In the genomic region with DNA sequence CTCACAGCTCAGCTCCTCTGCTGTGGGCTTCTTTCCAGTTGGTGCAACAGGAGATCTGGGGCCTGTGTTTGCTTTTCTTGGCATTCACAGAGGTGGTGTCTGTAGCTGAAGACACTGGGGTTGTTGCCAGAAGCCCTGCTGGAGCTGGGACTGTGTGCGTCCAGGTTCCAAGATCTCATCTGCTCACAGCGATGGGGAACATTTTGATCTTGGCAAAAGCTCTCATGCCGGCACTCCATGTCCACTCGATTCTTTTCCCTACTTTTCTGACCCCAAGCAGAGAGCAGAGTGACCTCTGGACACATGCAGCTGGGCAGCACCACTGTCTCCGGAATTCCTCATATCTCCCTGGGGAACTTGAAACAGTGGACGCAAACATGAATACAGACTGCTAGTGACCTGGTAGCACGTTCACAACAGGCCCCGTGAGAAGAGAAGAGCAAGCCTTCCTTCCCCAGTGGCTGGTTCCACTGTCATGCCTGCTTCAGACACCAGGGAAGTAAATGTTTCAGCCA, we compare ENCODE assay signal across 11 cellular contexts. TPM values are rescaled to one million over a fixed set of nuclear protein-coding genes. Genes with fewer than 3 reads are reported as not detected.
A peak's percentile ranks its signal among the peaks of the same experiment; 100 is the strongest.
DNase-seq lines count a peak whose midpoint lies in the region; ATAC-seq and TF ChIP-seq lines count a peak whose summit lies in the region.
"Had no signal": no experiment of that assay in that cellular context is flagged by ENCODE, and none has a peak within 500 bp of the region (broad histone marks: within the 10 kb centered on the region; RNA-seq: fewer than 3 reads in every experiment).

No MANE protein-coding gene starts in this region.

- H3K36me3 Mint-ChIP-seq in MCF 10A (ENCODE audit: insufficient read depth, unreplicated experiment) = no peaks in the 10 kb centered on the region

- in situ Hi-C loops in mammary epithelial cell (cut with MboI; ENCODE audit: low sequenced_read_pairs in 2 of 2) = no loop called here

- POLR2A ChIA-PET in MCF 10A (lab: Yijun Ruan, JAX) = interaction anchor here (0.8 kb wide), 1 partner anchor 10 kb away, joined by 3 read pairs; no protein-coding TSS in a partner anchor
- POLR2A ChIA-PET in A673 (lab: Charles Lee; ENCODE audit: low non-redundant PET) = no interaction called here

- H3K27me3 ChIP-seq in mammary epithelial cell (ENCODE audit: insufficient read depth, low read length) (peaks cover 10% of the 10 kb centered on the region), osteoblast (ENCODE audit: insufficient read depth, low read length) (no peaks in the 10 kb centered on the region), aorta (ENCODE audit: control insufficient read depth in 1 of 2, insufficient read depth in 2 of 2, low read length in 1 of 2) (no peaks in the 10 kb centered on the region), A673 (replicated peaks; ENCODE audit: insufficient read depth, low read depth, low read length, poor library complexity) (peaks cover 90% of the 10 kb centered on the region)

- H3K27me3 Mint-ChIP-seq in MCF 10A (ENCODE audit: insufficient read depth, unreplicated experiment) = no peaks in the 10 kb centered on the region

- H3K27ac ChIP-seq in mammary epithelial cell (ENCODE audit: insufficient read depth, low read depth, low read length) = no peak overlapping the region
- H3K27ac ChIP-seq in osteoblast (ENCODE audit: low read depth, low read length) = no peak overlapping the region
- H3K27ac ChIP-seq in aorta (ENCODE audit: low read depth in 1 of 2, low read length in 2 of 2) = no peak overlapping the region
- H3K27ac ChIP-seq in A673 (ENCODE audit: low read depth, low read length, poor library complexity, severe bottlenecking) = no peak overlapping the region
- H3K27ac ChIP-seq: 22Rv1 had no signal

- H3K4me2 ChIP-seq in mammary epithelial cell (ENCODE audit: insufficient read depth, low read depth, low read length) = no peak overlapping the region
- H3K4me2 ChIP-seq in osteoblast (ENCODE audit: insufficient read depth, low read length) = peak overlapping the region; percentile 24

- ATAC-seq in aorta (ENCODE audit: low FRiP score) = peak; percentile 84
- ATAC-seq in GM19351 (IDR thresholded peaks at IDR 0.05; ENCODE audit: unreplicated experiment) = no peak
- ATAC-seq: left colon had no signal

- no peaks in the 10 kb centered on the region for H3K9me3 Mint-ChIP-seq in MCF 10A (ENCODE audit: unreplicated experiment)

- CTCF ChIA-PET in MCF 10A (lab: Yijun Ruan, JAX) (interaction anchor here (0.6 to 1.3 kb wide), 5 partner anchors 8 to 658 kb away, joined by 3 to 5 read pairs (median 4); no protein-coding TSS in a partner anchor), mammary epithelial cell (lab: Charles Lee; ENCODE audit: low non-redundant PET) (no interaction called here), A673 (lab: Charles Lee) (no interaction called here)

- H4K20me1 ChIP-seq in mammary epithelial cell (ENCODE audit: insufficient read depth, low read length) = no peaks in the 10 kb centered on the region
- H4K20me1 ChIP-seq in osteoblast (ENCODE audit: insufficient read depth, low read length) = no peaks in the 10 kb centered on the region

- DNase-seq in MCF 10A (ENCODE audit: unreplicated experiment) (peak; percentile 71), mammary epithelial cell (no peak), fibroblast of the aortic adventitia (ENCODE audit: low read depth) (peak; percentile 86), osteoblast (ENCODE audit: insufficient read length, low spot score, missing footprints) (peak; percentile 52), aorta (peak in 1 of 2 donors; percentile 53), HK-2 (ENCODE audit: unreplicated experiment) (no peak), A673 (ENCODE audit: low spot score) (no peak)
- DNase-seq: DMS79 had no signal

- dilution Hi-C loops in mammary epithelial cell (cut with HindIII; ENCODE audit: low sequenced_read_pairs) = no loop called here

- H3K79me2 ChIP-seq in mammary epithelial cell (ENCODE audit: insufficient read depth, low read length) = no peaks in the 10 kb centered on the region
- H3K79me2 ChIP-seq in osteoblast (ENCODE audit: insufficient read depth, low read length) = no peaks in the 10 kb centered on the region

- TF ChIP-seq CTCF in MCF 10A (IDR thresholded peaks at IDR 0.05; ENCODE audit: unreplicated experiment) (no peak), mammary epithelial cell (conservative IDR thresholded peaks at IDR 0.05 in 1 of 2, IDR thresholded peaks at IDR 0.05 in 1 of 2; ENCODE audit: extremely low read depth in 1 of 2, insufficient read depth in 1 of 2, low read depth in 1 of 2, low read length in 2 of 2) (no peak), fibroblast of the aortic adventitia (IDR thresholded peaks at IDR 0.05; ENCODE audit: insufficient read depth, low read length) (no peak), osteoblast (IDR thresholded peaks at IDR 0.05; ENCODE audit: extremely low read depth, low read depth, low read length) (no peak), A673 (conservative IDR thresholded peaks at IDR 0.05; ENCODE audit: low read depth, low read length) (no peak)

- H3K4me3 ChIP-seq in mammary epithelial cell (replicated peaks in 1 of 3; ENCODE audit: insufficient read depth in 1 of 3, low read depth in 2 of 3, low read length in 3 of 3) = no peak overlapping the region
- H3K4me3 ChIP-seq in fibroblast of the aortic adventitia (ENCODE audit: low read depth, low read length) = peak overlapping the region; percentile 15
- H3K4me3 ChIP-seq in osteoblast (ENCODE audit: insufficient read depth, low read length) = no peak overlapping the region
- no peak overlapping the region for H3K4me3 ChIP-seq in aorta (ENCODE audit: low read length in 2 of 2)
- H3K4me3 ChIP-seq in A673 (ENCODE audit: low read depth, low read length, poor library complexity, severe bottlenecking) = no peak overlapping the region

- H3K9me3 ChIP-seq in mammary epithelial cell (replicated peaks; ENCODE audit: insufficient read depth, low read length) (no peaks in the 10 kb centered on the region), osteoblast (ENCODE audit: low read depth, low read length) (no peaks in the 10 kb centered on the region), aorta (ENCODE audit: control insufficient read depth, low read length) (no peaks in the 10 kb centered on the region), A673 (ENCODE audit: low read depth, low read length, poor library complexity, severe bottlenecking) (no peaks in the 10 kb centered on the region)

- H3K4me1 ChIP-seq in mammary epithelial cell (ENCODE audit: insufficient read depth, low read length) (no peaks in the 10 kb centered on the region), osteoblast (ENCODE audit: insufficient read depth, low read length) (peaks cover 3% of the 10 kb centered on the region), aorta (ENCODE audit: control insufficient read depth in 1 of 2, insufficient read depth in 2 of 2, low read length in 2 of 2) (no peaks in the 10 kb centered on the region), A673 (ENCODE audit: insufficient read depth, low read length, poor library complexity, severe bottlenecking) (no peaks in the 10 kb centered on the region)

- H2AFZ ChIP-seq in mammary epithelial cell (ENCODE audit: low read depth, low read length) = no peak overlapping the region
- peak overlapping the region; percentile 75 for H2AFZ ChIP-seq in osteoblast (ENCODE audit: low read length)

- H3K36me3 ChIP-seq in mammary epithelial cell (ENCODE audit: insufficient read depth, low read length) (no peaks in the 10 kb centered on the region), osteoblast (ENCODE audit: insufficient read depth, low read length) (no peaks in the 10 kb centered on the region), aorta (ENCODE audit: control insufficient read depth in 1 of 2, insufficient read depth in 2 of 2, low read length in 1 of 2) (no peaks in the 10 kb centered on the region), A673 (ENCODE audit: insufficient read depth, low read length, poor library complexity, severe bottlenecking) (no peaks in the 10 kb centered on the region)

- intact Hi-C loops in MCF 10A (cut with micrococcal nuclease) = no loop called here
- intact Hi-C loops in mammary epithelial cell (cut with micrococcal nuclease) = no loop called here
- intact Hi-C loops in aorta (cut with DNase I) = no loop called here
- intact Hi-C loops in A673 (cut with micrococcal nuclease; ENCODE audit: unreplicated experiment) = no loop called here

- H3K27ac Mint-ChIP-seq in MCF 10A (ENCODE audit: low read depth, unreplicated experiment) = peak overlapping the region; percentile 52

- no peak overlapping the region for H3K9ac ChIP-seq in mammary epithelial cell (ENCODE audit: insufficient read depth, low read length)

- BruUV-seq in MCF 10A (replicated peaks; lab: Mats Ljungman, UMichigan) = no TSS peak
- BruUV-seq in mammary epithelial cell (replicated peaks; lab: Mats Ljungman, UMichigan) = no TSS peak
- no TSS peak for BruUV-seq in A673 (replicated peaks; lab: Mats Ljungman, UMichigan)

- no peaks in the 10 kb centered on the region for H3K4me1 Mint-ChIP-seq in MCF 10A (ENCODE audit: insufficient read depth, unreplicated experiment)

- H3K4me3 Mint-ChIP-seq in MCF 10A (ENCODE audit: unreplicated experiment) = no peak overlapping the region

- 53% methylated on average over 8 of the region's 8 CpGs for WGBS in mammary epithelial cell (ENCODE audit: low coverage, missing lambda C conversion rate)
- 11 to 12% methylated on average over 8 of the region's 8 CpGs for WGBS in aorta, 2 donors

RNA-seq across cellular contexts. Expression of a gene that starts 36.1 kb away (rescaled TPM):
- total RNA-seq in MCF 10A (2022) (5.2 and 7.1 TPM in 2 replicates), mammary epithelial cell (10 to 100 TPM in 1 of 2 donors, 1 to 10 TPM in 1; 3.5 to 10.9 TPM), fibroblast of the aortic adventitia (ENCODE audit: low replicate concordance) (10.1 and 44.3 TPM in 2 replicates), osteoblast (2.2 and 5.6 TPM in 2 replicates), aorta (10 to 100 TPM; 36.5 to 73.7 TPM), A673 (2021) (not detected in 2 replicates)
- polyA plus RNA-seq in mammary epithelial cell (6.5 TPM), aorta (10 to 100 TPM in 1 of 2 donors, 1 to 10 TPM in 1; 9.8 to 11.9 TPM)
- polyA minus RNA-seq in mammary epithelial cell = 6.0 TPM

Comparison
In these comparisons a context has a peak if more than half of its experiments do, and no peak if none do; other contexts are left out.
1. DNase-seq: peak in MCF 10A (single experiment), fibroblast of the aortic adventitia (single experiment) and osteoblast (single experiment); none in mammary epithelial cell (single experiment), HK-2 (single experiment) and A673 (single experiment).